Comparison of ENCODE assay signal across 13 cellular contexts in the genomic region with DNA sequence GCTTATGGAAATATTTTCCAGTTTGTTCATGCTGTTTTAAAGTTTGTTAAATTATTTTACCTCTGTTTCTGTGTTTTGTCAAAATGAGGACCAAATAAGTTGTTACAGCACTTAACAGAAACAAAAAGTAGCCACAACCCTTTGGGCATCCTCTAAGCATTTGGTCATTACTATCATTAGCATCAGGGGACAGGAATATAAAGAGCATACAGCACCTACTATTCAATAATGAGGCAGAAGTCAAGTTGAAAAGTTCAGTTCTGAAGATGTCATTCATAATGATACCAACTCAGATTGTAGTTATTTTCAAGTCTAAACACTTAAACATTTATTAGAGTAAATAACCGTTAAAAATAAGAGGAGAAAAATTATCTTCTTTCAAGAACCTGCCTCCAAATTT.
A peak's percentile ranks its signal among the peaks of the same experiment; 100 is the strongest.
DNase-seq lines count a peak whose midpoint lies in the region; ATAC-seq and TF ChIP-seq lines count a peak whose summit lies in the region.
"Had no signal": no experiment of that assay in that cellular context is flagged by ENCODE, and none has a peak within 500 bp of the region (broad histone marks: within the 10 kb centered on the region; RNA-seq: fewer than 3 reads in every experiment).

No MANE protein-coding gene starts in this region.

- H3K27me3 Mint-ChIP-seq in mesothelial cell of epicardium (ENCODE audit: low read depth) (no peaks in the 10 kb centered on the region), neural progenitor cell (ENCODE audit: insufficient read depth, low read depth) (no peaks in the 10 kb centered on the region)
- H3K27me3 Mint-ChIP-seq: activated naive CD8-positive, alpha-beta T cell treated with anti-CD3 and anti-CD28 coated beads for 36 hours; CD4-positive, alpha-beta memory T cell had no signal

- H3K27ac Mint-ChIP-seq in mesothelial cell of epicardium (no peak overlapping the region), neural progenitor cell (no peak overlapping the region)
- H3K27ac Mint-ChIP-seq: activated naive CD8-positive, alpha-beta T cell treated with anti-CD3 and anti-CD28 coated beads for 36 hours; CD4-positive, alpha-beta memory T cell had no signal

- peak overlapping the region; percentile 85 for H3K27ac ChIP-seq in OCI-LY3 (ENCODE audit: low read length)
- H3K27ac ChIP-seq in suprapubic skin = no peak overlapping the region
- no peak overlapping the region for H3K27ac ChIP-seq in neural progenitor cell
- H3K27ac ChIP-seq: Peyer's patch had no signal

- H3K36me3 Mint-ChIP-seq in mesothelial cell of epicardium (no peaks in the 10 kb centered on the region), neural progenitor cell (no peaks in the 10 kb centered on the region)
- H3K36me3 Mint-ChIP-seq: activated naive CD8-positive, alpha-beta T cell treated with anti-CD3 and anti-CD28 coated beads for 36 hours; CD4-positive, alpha-beta memory T cell had no signal

- no peaks in the 10 kb centered on the region for H4K20me1 ChIP-seq in OCI-LY3 (ENCODE audit: insufficient read depth, low read length)
- H4K20me1 ChIP-seq in neural progenitor cell (ENCODE audit: low read depth) = no peaks in the 10 kb centered on the region

- ATAC-seq in GM18870 (IDR thresholded peaks at IDR 0.05; ENCODE audit: unreplicated experiment) (peak; percentile 55), GM21529 (IDR thresholded peaks at IDR 0.05; ENCODE audit: unreplicated experiment) (peak; percentile 66), HG03060 (IDR thresholded peaks at IDR 0.05; ENCODE audit: low read depth, unreplicated experiment) (peak; percentile 8)

- H3K9ac ChIP-seq in OCI-LY3 (ENCODE audit: low read length) = peak overlapping the region; percentile 49
- no peak overlapping the region for H3K9ac ChIP-seq in neural progenitor cell

- H3K79me2 ChIP-seq in OCI-LY3 (ENCODE audit: low read length) (no peaks in the 10 kb centered on the region), neural progenitor cell (ENCODE audit: low read depth) (no peaks in the 10 kb centered on the region)

- 90% methylated on average over 1 of the region's 1 CpG for WGBS in suprapubic skin

- TF ChIP-seq CTCF in OCI-LY3 (IDR thresholded peaks at IDR 0.05; ENCODE audit: low read depth, low read length) (no peak), suprapubic skin (IDR thresholded peaks at IDR 0.05) (no peak), mesothelial cell of epicardium (IDR thresholded peaks at IDR 0.05; ENCODE audit: unreplicated experiment) (no peak), neural progenitor cell (IDR thresholded peaks at IDR 0.05) (no peak)

- H3K9me3 ChIP-seq in OCI-LY3 (ENCODE audit: insufficient read depth, low read length) (peaks cover 11% of the 10 kb centered on the region; the same call in 1 of the 2 replicates), suprapubic skin (peaks cover 6% of the 10 kb centered on the region), neural progenitor cell (ENCODE audit: low read depth) (no peaks in the 10 kb centered on the region)
- H3K9me3 ChIP-seq: Peyer's patch had no signal

- H3K4me3 ChIP-seq in OCI-LY3 (ENCODE audit: low read length) (peak overlapping the region; percentile 10), suprapubic skin (no peak overlapping the region), neural progenitor cell (no peak overlapping the region)
- H3K4me3 ChIP-seq: Peyer's patch had no signal

- H2AFZ ChIP-seq in OCI-LY3 (ENCODE audit: low read depth, low read length) (no peak overlapping the region), neural progenitor cell (replicated peaks) (no peak overlapping the region)

- H3K9me3 Mint-ChIP-seq in mesothelial cell of epicardium = peaks cover 18% of the 10 kb centered on the region
- no peaks in the 10 kb centered on the region for H3K9me3 Mint-ChIP-seq in neural progenitor cell
- H3K9me3 Mint-ChIP-seq: activated naive CD8-positive, alpha-beta T cell treated with anti-CD3 and anti-CD28 coated beads for 36 hours had no signal

- TF ChIP-seq POLR2A in suprapubic skin (IDR thresholded peaks at IDR 0.05) = no peak

- no peak for TF ChIP-seq EP300 in suprapubic skin (IDR thresholded peaks at IDR 0.05)

- no peaks in the 10 kb centered on the region for H3F3A ChIP-seq in neural progenitor cell (ENCODE audit: low read depth)

- DNase-seq in suprapubic skin (ENCODE audit: low spot score in 2 of 2) (no peak), mesothelial cell of epicardium (ENCODE audit: low spot score in 2 of 2, unreplicated experiment in 2 of 2) (no peak), neural progenitor cell (ENCODE audit: low spot score) (no peak), ureter (ENCODE audit: low spot score) (no peak)
- DNase-seq: activated naive CD8-positive, alpha-beta T cell treated with anti-CD3 and anti-CD28 coated beads for 36 hours; CD4-positive, alpha-beta memory T cell; NCI-H2171; Peyer's patch; stimulated activated CD4-positive, alpha-beta T cell treated with anti-CD3 and anti-CD28 coated beads, Interleukin-4, amount 100 ng/mL, for 1 hour had no signal

- peaks cover 8% of the 10 kb centered on the region for H3K4me1 Mint-ChIP-seq in mesothelial cell of epicardium
- H3K4me1 Mint-ChIP-seq in neural progenitor cell = no peaks in the 10 kb centered on the region
- H3K4me1 Mint-ChIP-seq: CD4-positive, alpha-beta memory T cell had no signal

- H3K4me3 Mint-ChIP-seq in mesothelial cell of epicardium = no peak overlapping the region
- no peak overlapping the region for H3K4me3 Mint-ChIP-seq in neural progenitor cell
- H3K4me3 Mint-ChIP-seq: activated naive CD8-positive, alpha-beta T cell treated with anti-CD3 and anti-CD28 coated beads for 36 hours; CD4-positive, alpha-beta memory T cell had no signal

- H3K36me3 ChIP-seq in OCI-LY3 (replicated peaks; ENCODE audit: low read depth, low read length) (peaks cover 8% of the 10 kb centered on the region), suprapubic skin (no peaks in the 10 kb centered on the region), neural progenitor cell (no peaks in the 10 kb centered on the region)
- H3K36me3 ChIP-seq: Peyer's patch had no signal

- peak overlapping the region; percentile 63 for H3K4me2 ChIP-seq in OCI-LY3 (ENCODE audit: low read length)
- no peak overlapping the region for H3K4me2 ChIP-seq in neural progenitor cell

- no peaks in the 10 kb centered on the region for H3K27me3 ChIP-seq in OCI-LY3 (ENCODE audit: low read depth, low read length)
- H3K27me3 ChIP-seq in suprapubic skin = no peaks in the 10 kb centered on the region
- no peaks in the 10 kb centered on the region for H3K27me3 ChIP-seq in neural progenitor cell
- H3K27me3 ChIP-seq: Peyer's patch had no signal

- H3K4me1 ChIP-seq in OCI-LY3 (ENCODE audit: low read length) (peaks cover 63% of the 10 kb centered on the region), suprapubic skin (no peaks in the 10 kb centered on the region), neural progenitor cell (no peaks in the 10 kb centered on the region)
- H3K4me1 ChIP-seq: Peyer's patch had no signal

Comparison
In these comparisons a context has a peak if more than half of its experiments do, and no peak if none do; other contexts are left out.
1. ATAC-seq: peak in every context shown above with its lines; median percentile 66 in GM21529; 55 in GM18870; 8 in HG03060.